Comparison of ENCODE assay signal across 9 cellular contexts in genomic region chr17:32523827-32524552, GRCh38. TPM values are rescaled to one million over a fixed set of nuclear protein-coding genes. Genes with fewer than 3 reads are reported as not detected.
DNase-seq lines count a peak whose midpoint lies in the region; ATAC-seq and TF ChIP-seq lines count a peak whose summit lies in the region.
"Had no signal": no experiment of that assay in that cellular context is flagged by ENCODE, and none has a peak within 500 bp of the region (broad histone marks: within the 10 kb centered on the region; RNA-seq: fewer than 3 reads in every experiment).

No MANE protein-coding gene starts in this region.

- no peaks in the 10 kb centered on the region for H3K9me3 Mint-ChIP-seq in natural killer cell

- 90% methylated on average over 12 of the region's 12 CpGs for WGBS in SK-N-SH (ENCODE audit: low lambda C conversion rate)
- 90% methylated on average over 12 of the region's 12 CpGs for WGBS in heart left ventricle, 4 donors

- H3K4me3 ChIP-seq in SK-N-SH (ENCODE audit: low read depth in 2 of 2, low read length in 1 of 2) = no peak overlapping the region
- H3K4me3 ChIP-seq in OCI-LY1 (ENCODE audit: low read depth, low read length, poor library complexity, severe bottlenecking) = no peak overlapping the region
- H3K4me3 ChIP-seq in vagina = no peak overlapping the region
- no peak overlapping the region for H3K4me3 ChIP-seq in heart left ventricle

- H3F3A ChIP-seq in SK-N-SH (replicated peaks; ENCODE audit: insufficient read depth) (no peaks in the 10 kb centered on the region), OCI-LY1 (ENCODE audit: insufficient read depth, low read length) (no peaks in the 10 kb centered on the region)

- peak overlapping the region; percentile 91 to 97 for H3K27ac Mint-ChIP-seq in natural killer cell

- peaks cover 10 to 15% of the 10 kb centered on the region in 2 experiments; a peak in 3 of 4 replicates for H3K4me1 ChIP-seq in SK-N-SH (ENCODE audit: control insufficient read depth in 1 of 2, insufficient read depth in 2 of 2, low read depth in 1 of 2, low read length in 1 of 2)
- H3K4me1 ChIP-seq in OCI-LY1 (ENCODE audit: insufficient read depth, low read length, severe bottlenecking) = peaks cover 21% of the 10 kb centered on the region
- peaks cover 12% of the 10 kb centered on the region for H3K4me1 ChIP-seq in vagina
- peaks cover under 1 to 29% (median 19%) of the 10 kb centered on the region in 12 donors for H3K4me1 ChIP-seq in heart left ventricle

- H3K36me3 Mint-ChIP-seq in natural killer cell = no peaks in the 10 kb centered on the region

- H3K9ac ChIP-seq in SK-N-SH (no peak overlapping the region), OCI-LY1 (ENCODE audit: low read length) (no peak overlapping the region)

- no peaks in the 10 kb centered on the region for H3K27me3 ChIP-seq in SK-N-SH (ENCODE audit: insufficient read depth)
- peaks cover 5% of the 10 kb centered on the region; the same call in 1 of the 2 replicates for H3K27me3 ChIP-seq in OCI-LY1 (ENCODE audit: insufficient read depth, low read length)
- H3K27me3 ChIP-seq in vagina = no peaks in the 10 kb centered on the region
- H3K27me3 ChIP-seq in heart left ventricle = no peaks in the 10 kb centered on the region

- H3K4me2 ChIP-seq in SK-N-SH = no peak overlapping the region
- H3K4me2 ChIP-seq in OCI-LY1 (ENCODE audit: low read length) = peak overlapping the region; percentile 48; the same call in 1 of the 2 replicates

- H3K9me3 ChIP-seq in SK-N-SH = no peaks in the 10 kb centered on the region
- no peaks in the 10 kb centered on the region for H3K9me3 ChIP-seq in OCI-LY1 (ENCODE audit: low read length)
- no peaks in the 10 kb centered on the region for H3K9me3 ChIP-seq in vagina
- no peaks in the 10 kb centered on the region for H3K9me3 ChIP-seq in heart left ventricle

- no peak overlapping the region for H2AFZ ChIP-seq in SK-N-SH (ENCODE audit: low read depth)
- no peak overlapping the region for H2AFZ ChIP-seq in OCI-LY1 (ENCODE audit: low read length)

- H3K36me3 ChIP-seq in SK-N-SH (replicated peaks in 1 of 2; ENCODE audit: control insufficient read depth in 1 of 2, insufficient read depth in 2 of 2, low read length in 1 of 2) (no peaks in the 10 kb centered on the region), OCI-LY1 (ENCODE audit: insufficient read depth, low read length) (no peaks in the 10 kb centered on the region), vagina (no peaks in the 10 kb centered on the region), heart left ventricle (no peaks in the 10 kb centered on the region)

- H3K79me2 ChIP-seq in SK-N-SH (ENCODE audit: insufficient read depth) (no peaks in the 10 kb centered on the region), OCI-LY1 (ENCODE audit: insufficient read depth, low read length) (no peaks in the 10 kb centered on the region)

- DNase-seq in SK-N-SH (no peak), natural killer cell (no peak), HUDEP-2 (lab: John Stamatoyannopoulos, UW; ENCODE audit: unreplicated experiment in 76 of 76) (no peak), vagina (ENCODE audit: extremely low spot score in 2 of 2) (no peak), heart left ventricle (no peak)
- DNase-seq: 8988T had no signal

- no peak for TF ChIP-seq CTCF in SK-N-SH (IDR thresholded peaks at IDR 0.05)
- no peak for TF ChIP-seq CTCF in OCI-LY1 (IDR thresholded peaks at IDR 0.05; ENCODE audit: low read length)
- no peak for TF ChIP-seq CTCF in natural killer cell (IDR thresholded peaks at IDR 0.05)
- no peak for TF ChIP-seq CTCF in vagina (IDR thresholded peaks at IDR 0.05)
- no peak for TF ChIP-seq CTCF in heart left ventricle (IDR thresholded peaks at IDR 0.05)

- no peak overlapping the region for H3K27ac ChIP-seq in SK-N-SH (ENCODE audit: low read depth in 2 of 2, low read length in 1 of 2)
- no peak overlapping the region for H3K27ac ChIP-seq in OCI-LY1 (ENCODE audit: low read depth, low read length, poor library complexity, severe bottlenecking)
- H3K27ac ChIP-seq in vagina = no peak overlapping the region
- H3K27ac ChIP-seq in heart left ventricle = no peak overlapping the region

- H4K20me1 ChIP-seq in SK-N-SH (ENCODE audit: insufficient read depth) (no peaks in the 10 kb centered on the region), OCI-LY1 (ENCODE audit: insufficient read depth, low read length) (no peaks in the 10 kb centered on the region)

- intact Hi-C loops in natural killer cell (cut with micrococcal nuclease) = loop anchor here (1.0 kb wide), 1 partner anchor 21 kb away; no protein-coding TSS in a partner anchor
- intact Hi-C loops in vagina (cut with DNase I) = no loop called here
- intact Hi-C loops in heart left ventricle (cut with DNase I) = loop anchor here in 3 of 10 donors (5.0 to 10.0 kb wide), 3 partner anchors 37 to 59 kb away; partner anchors contain the start of gene CDK5R1 (in 1 of the 3)

- peaks cover 80% of the 10 kb centered on the region in 2 donors for H3K4me1 Mint-ChIP-seq in natural killer cell

- POLR2A ChIA-PET in SK-N-SH (lab: Yijun Ruan, JAX) = interaction anchor here (0.7 kb wide), 1 partner anchor 375 kb away, joined by 4 read pairs; no protein-coding TSS in a partner anchor

- CTCF ChIA-PET in SK-N-SH (lab: Yijun Ruan, JAX) = interaction anchor here (1.3 to 1.4 kb wide), 2 partner anchors 41 to 80 kb away, joined by 3 read pairs; partner anchors contain the start of gene PSMD11

- no peak for TF ChIP-seq EP300 in SK-N-SH (IDR thresholded peaks at IDR 0.05; ENCODE audit: borderline replicate concordance in 1 of 2, low read depth in 1 of 2, low read length in 1 of 2)

- TF ChIP-seq POLR2A in vagina (IDR thresholded peaks at IDR 0.05) (no peak), heart left ventricle (IDR thresholded peaks at IDR 0.05) (no peak)

- peak overlapping the region; percentile 61 for H3K4me3 Mint-ChIP-seq in natural killer cell

- no peak for TF ChIP-seq RAD21 in SK-N-SH (IDR thresholded peaks at IDR 0.05; ENCODE audit: low read length)

- H3K27me3 Mint-ChIP-seq in natural killer cell (ENCODE audit: low read depth in 2 of 2) = no peaks in the 10 kb centered on the region

- no peak for ATAC-seq in SK-N-SH treated with all-trans-retinoic acid at 6 μM for 48 hours
- peak; percentile 33 for ATAC-seq in GM21717 (IDR thresholded peaks at IDR 0.05; ENCODE audit: unreplicated experiment)
- peak; percentile 28 to 62 (median 48) for ATAC-seq in natural killer cell
- ATAC-seq in heart left ventricle = no peak

- no peaks in the 10 kb centered on the region for H3K9me2 ChIP-seq in SK-N-SH
- H3K9me2 ChIP-seq in OCI-LY1 (ENCODE audit: low read depth, low read length) = no peaks in the 10 kb centered on the region

TF ChIP-seq in SK-N-SH, 30 proteins besides CTCF, POLR2A, EP300 and RAD21:
- TF ChIP-seq GATA2 (CRISPR knock-in tag; IDR thresholded peaks at IDR 0.05) (0 out of 2 replicates have a peak, but pooled peaks have one; percentile 13), MEF2A (IDR thresholded peaks at IDR 0.05; ENCODE audit: borderline replicate concordance, low read depth) (no peak)

TF ChIP-seq in SK-N-SH treated with all-trans-retinoic acid at 6 μM for 48 hours, 23 proteins besides CTCF, POLR2A, EP300 and RAD21:
- no peak for TF ChIP-seq CSDC2 (CRISPR knock-in tag; IDR thresholded peaks at IDR 0.05)
- no peak for TF ChIP-seq ISL1 (CRISPR knock-in tag; IDR thresholded peaks at IDR 0.05)
- no peak for TF ChIP-seq GLIS3 (CRISPR knock-in tag; IDR thresholded peaks at IDR 0.05)

RNA-seq across cellular contexts. Expression of gene CDK5R1, which starts 37.2 kb away (rescaled TPM):
- polyA plus RNA-seq in SK-N-SH (2012; rRNA removed) (1.0 and 1.4 TPM in 2 replicates), heart left ventricle (1 to 10 TPM in 1 of 2 donors, under 1 TPM in 1; 0.57 to 2.0 TPM)
- polyA plus RNA-seq in SK-N-SH (2012; cell fraction: cytosol; rRNA removed) = 1.3 and 2.0 TPM in 2 replicates
- polyA plus RNA-seq in SK-N-SH (2012; cell fraction: nucleus; rRNA removed) = 2.4 and 2.9 TPM in 2 replicates
- total RNA-seq in natural killer cell (10 to 100 TPM in 1 of 3 donors, 1 to 10 TPM in 2; 3.7 to 12.3 (median 7.4) TPM), vagina (4.9 TPM), heart left ventricle (1 to 10 TPM in 8 of 9 donors, under 1 TPM in 1; 1.00 to 2.9 (median 1.5) TPM)

Comparison
In these comparisons a context has a peak if more than half of its experiments do, and no peak if none do; other contexts are left out.
1. ATAC-seq: peak in GM21717 (single experiment) and natural killer cell (3 of 3); none in SK-N-SH treated with all-trans-retinoic acid at 6 μM for 48 hours (single experiment) and heart left ventricle (0 of 4).